ENCODE assay signal across 22 cellular contexts in the genomic region with DNA sequence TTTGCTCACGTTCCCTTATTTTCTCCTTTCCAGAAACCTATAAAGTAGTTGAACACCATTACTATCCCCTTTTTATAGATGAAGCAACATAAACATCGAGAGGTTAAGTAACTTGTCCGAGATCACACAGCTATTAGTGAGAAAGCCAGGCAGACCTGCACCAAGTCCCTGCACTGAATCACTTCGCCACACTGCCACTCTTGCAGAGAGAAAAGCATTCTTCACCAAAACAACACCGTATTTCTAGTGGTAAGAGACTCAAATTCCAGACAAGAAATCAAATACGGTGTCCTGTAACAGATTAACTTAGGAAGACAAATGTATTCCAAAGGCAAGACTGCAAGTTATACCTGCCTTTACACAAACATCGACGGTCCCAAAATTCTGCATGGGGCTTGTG.
"Had no signal": no experiment of that assay in that cellular context is flagged by ENCODE, and none has a peak within 500 bp of the region (broad histone marks: within the 10 kb centered on the region; RNA-seq: fewer than 3 reads in every experiment).

No MANE protein-coding gene starts in this region.

- DNase-seq: KBM-7, MG63, NCI-H1092, NCI-H1105 treated with DMSO at 0.1 percent for 48 hours, NCI-H1417 treated with DMSO at 0.1 percent for 48 hours, NCI-H146, NCI-H1694 treated with DMSO at 0.1 percent for 48 hours, NCI-H1930, NCI-H2081, NCI-H2171, NCI-H226, NCI-H446, NCI-H510A, NCI-H524 treated with DMSO at 0.1 percent for 48 hours, NCI-H69, NCI-H774, PC-3, SHP77 treated with DMSO at 0.1 percent for 48 hours, SJCRH30 had no signal

- H3K27ac ChIP-seq: RWPE1, SJCRH30 had no signal

- H3K9me3 ChIP-seq: MG63, SJCRH30 had no signal

- H3K27me3 ChIP-seq: MG63, SJCRH30 had no signal

- ATAC-seq: Panc1, PC-3, SK-N-SH treated with all-trans-retinoic acid at 6 μM for 48 hours had no signal

- H3K36me3 ChIP-seq: MG63, SJCRH30 had no signal

- H3K4me3 ChIP-seq: MG63, SJCRH30 had no signal
